11 cellular contexts compared by ENCODE assay signal in genomic region chr10:105109164-105109563, GRCh38.
"Had no signal": no experiment of that assay in that cellular context is flagged by ENCODE, and none has a peak within 500 bp of the region (broad histone marks: within the 10 kb centered on the region; RNA-seq: fewer than 3 reads in every experiment).

No MANE protein-coding gene starts in this region.

- H3K4me2 ChIP-seq: GM23338 had no signal

- H2AFZ ChIP-seq: GM23248, GM23338 had no signal

- H3K4me3 ChIP-seq: GM23248, GM23338, HAP-1 had no signal

- H3K4me3 Mint-ChIP-seq: GM23338, H9, HFFc6 had no signal

- H3K9ac ChIP-seq: GM23248 had no signal

- FAIRE-seq: H1, H54 had no signal

- H3K9me3 ChIP-seq: HAP-1 had no signal

- H3K36me3 ChIP-seq: HAP-1 had no signal

- ATAC-seq: GM23338, HCT116 had no signal

- H3K27ac ChIP-seq: GM23248 had no signal

- H3K4me1 ChIP-seq: HAP-1 had no signal

- DNase-seq: GM23248, GOT3, H7, H9, HCEC 1CT, HFFc6 had no signal

- H3K27ac Mint-ChIP-seq: GM23338, H9, HFFc6 had no signal
